ENCODE assay signal across 8 cellular contexts in the genomic region with DNA sequence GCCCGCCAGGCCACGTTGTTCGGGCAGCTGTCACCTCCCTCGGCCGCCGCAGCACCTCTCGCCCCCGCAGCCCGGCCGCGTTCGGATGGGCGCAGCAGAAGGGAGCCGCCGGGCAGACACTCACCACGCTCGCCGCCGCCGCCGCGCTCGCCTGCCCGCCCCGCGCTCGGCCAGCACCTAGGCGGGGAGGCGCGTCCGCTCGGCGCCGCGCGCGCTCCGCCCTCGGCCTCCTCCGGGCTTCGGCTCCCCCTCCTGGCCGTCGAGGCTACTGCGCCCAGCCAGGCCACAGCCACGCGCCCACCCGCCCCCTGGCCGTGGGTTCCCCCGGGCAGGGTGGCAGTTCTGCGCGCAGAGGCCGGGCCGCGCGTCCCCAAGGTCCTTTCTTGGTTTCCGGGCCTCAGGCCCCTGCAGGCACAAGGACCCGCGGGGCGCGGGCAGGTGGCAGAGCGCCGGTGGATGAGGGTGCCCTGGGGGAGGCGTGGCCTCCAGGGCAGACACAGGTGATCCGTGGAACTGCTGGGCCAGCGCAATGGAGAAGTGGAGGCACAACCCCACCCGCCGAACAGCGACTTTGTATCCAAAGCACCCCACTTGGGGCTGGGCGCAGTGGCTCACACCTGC. TPM values are rescaled to one million over a fixed set of nuclear protein-coding genes. Genes with fewer than 3 reads are reported as not detected.
DNase-seq lines count a peak whose midpoint lies in the region; ATAC-seq and TF ChIP-seq lines count a peak whose summit lies in the region.

A gene (minus strand): TSS at position 189 of the 621 bp plus-strand sequence. CDS start 3,275 bp downstream, outside the sequence.

- H3K36me3 Mint-ChIP-seq in naive thymus-derived CD4-positive, alpha-beta T cell = peaks cover 0 to 6% (median 0%) of the 10 kb centered on the region in 5 donors

- BruUV-seq in Panc1 (replicated peaks; lab: Mats Ljungman, UMichigan) = no TSS peak

- ATAC-seq in GM19468 (IDR thresholded peaks at IDR 0.05; ENCODE audit: extremely low read depth, unreplicated experiment) (peak; percentile 30), Panc1 (peak; percentile 71)
- peak; percentile 82 for ATAC-seq in naive thymus-derived CD4-positive, alpha-beta T cell

- H3K27ac Mint-ChIP-seq in naive thymus-derived CD4-positive, alpha-beta T cell = peak within 1 kb of the TSS; percentile 61 to 94 (median 92)

- CTCF ChIA-PET in Panc1 (lab: Charles Lee) = no interaction called here
- CTCF ChIA-PET in naive thymus-derived CD4-positive, alpha-beta T cell (lab: Charles Lee) = interaction anchor here (0.7 kb wide), 1 partner anchor 109 kb away, joined by 5 read pairs; no protein-coding TSS in a partner anchor

- no peaks in the 10 kb centered on the region for H3K9me3 ChIP-seq in Panc1 (ENCODE audit: control insufficient read depth, insufficient read depth, low read depth, low read length)
- H3K9me3 ChIP-seq in naive thymus-derived CD4-positive, alpha-beta T cell (ENCODE audit: control insufficient read depth in 2 of 3, low read length in 3 of 3) = no peaks in the 10 kb centered on the region

- H3K36me3 ChIP-seq in Panc1 (ENCODE audit: control insufficient read depth, insufficient read depth, low read length) = no peaks in the 10 kb centered on the region; the same call in none of the 2 replicates
- H3K36me3 ChIP-seq in naive thymus-derived CD4-positive, alpha-beta T cell (ENCODE audit: control insufficient read depth in 2 of 3, insufficient read depth in 3 of 3, low read length in 3 of 3) = peaks cover 0 to 51% (median 5%) of the 10 kb centered on the region in 3 experiments

- POLR2A ChIA-PET in Panc1 (lab: Charles Lee) = interaction anchor here (0.7 kb wide), 1 partner anchor 8 kb away, joined by 7 read pairs; no protein-coding TSS in a partner anchor
- POLR2A ChIA-PET in naive thymus-derived CD4-positive, alpha-beta T cell (lab: Charles Lee) = interaction anchor here (0.9 to 8.5 kb wide), 7 partner anchors 8 to 222 kb away, joined by 3 to 66 read pairs (median 5); a partner anchor contains a TSS

- H3K27me3 Mint-ChIP-seq in naive thymus-derived CD4-positive, alpha-beta T cell = no peaks in the 10 kb centered on the region

- in situ Hi-C loops in Panc1 (cut with HindIII; ENCODE audit: low pct_unique_long_range_greater_than_20kb, low sequenced_read_pairs) = no loop called here

- peak; percentile 100 for TF ChIP-seq CTCF in Panc1 (IDR thresholded peaks at IDR 0.05)

- H3K9me3 Mint-ChIP-seq in naive thymus-derived CD4-positive, alpha-beta T cell = no peaks in the 10 kb centered on the region

- H3K4me1 ChIP-seq in Panc1 (ENCODE audit: control insufficient read depth, insufficient read depth, low read length) = peaks cover 42% of the 10 kb centered on the region
- peaks cover 14 to 16% of the 10 kb centered on the region in 2 donors for H3K4me1 ChIP-seq in naive thymus-derived CD4-positive, alpha-beta T cell (ENCODE audit: control insufficient read depth in 2 of 2, insufficient read depth in 2 of 2, low read length in 2 of 2)

- intact Hi-C loops in Panc1 (cut with micrococcal nuclease; ENCODE audit: unreplicated experiment) = no loop called here
- intact Hi-C loops in naive thymus-derived CD4-positive, alpha-beta T cell (cut with micrococcal nuclease) = loop anchor here (1.0 to 10.0 kb wide), 8 partner anchors 21 to 591 kb away; a partner anchor contains a TSS

- DNase-seq in COR-L47 (lab: John Stamatoyannopoulos, UW) (peak; percentile 73), HT1080 (ENCODE audit: low read depth) (peak; percentile 59), Panc1 (ENCODE audit: low read depth, low spot score) (no peak), activated T-helper 1 cell treated with Interleukin-2 at 50 U/mL for 16 hours (ENCODE audit: low read depth) (peak; percentile 78), fibroblast of gingiva (ENCODE audit: low read depth) (peak; percentile 61)
- DNase-seq in naive thymus-derived CD4-positive, alpha-beta T cell = peak; percentile 66 to 93 (median 83)
- DNase-seq in stimulated activated naive CD4-positive, alpha-beta T cell treated with Interleukin-2 at 50 U/mL for 16 hours (lab: John Stamatoyannopoulos, UW) = peak; percentile 80

- peak within 1 kb of the TSS; percentile 84 to 99 (median 90) for H3K4me3 Mint-ChIP-seq in naive thymus-derived CD4-positive, alpha-beta T cell

- H3K4me3 ChIP-seq in Panc1 (ENCODE audit: low read depth in 2 of 2, low read length in 2 of 2) = peak within 1 kb of the TSS; percentile 71 to 86
- H3K4me3 ChIP-seq in naive thymus-derived CD4-positive, alpha-beta T cell (ENCODE audit: low read length) = peak within 1 kb of the TSS; percentile 87

- peak within 1 kb of the TSS; percentile 93 for H3K27ac ChIP-seq in Panc1 (ENCODE audit: low read length)
- H3K27ac ChIP-seq in naive thymus-derived CD4-positive, alpha-beta T cell (ENCODE audit: low read depth, low read length) = peak within 1 kb of the TSS; percentile 93

- H3K4me1 Mint-ChIP-seq in naive thymus-derived CD4-positive, alpha-beta T cell = peaks cover 0 to 15% (median 12%) of the 10 kb centered on the region in 7 donors

- no peaks in the 10 kb centered on the region for H3K27me3 ChIP-seq in Panc1 (ENCODE audit: control insufficient read depth, insufficient read depth, low read length)
- H3K27me3 ChIP-seq in naive thymus-derived CD4-positive, alpha-beta T cell (ENCODE audit: control insufficient read depth in 2 of 2, insufficient read depth in 2 of 2, low read length in 2 of 2) = no peaks in the 10 kb centered on the region

RNA-seq across cellular contexts. Expression of the gene that starts here (rescaled TPM):
- total RNA-seq in HT1080 (2014; rRNA removed; shearing (Covaris generic)) = 33.9 and 47.5 TPM in 2 replicates
- polyA plus RNA-seq in HT1080 (2015; cell fraction: cytosol; rRNA removed) = 46.5 and 49.2 TPM in 2 replicates
- polyA plus RNA-seq in HT1080 (2015; cell fraction: nucleus; rRNA removed) = 48.9 and 60.9 TPM in 2 replicates
- total RNA-seq in Panc1 (2021; ENCODE audit: unreplicated experiment) = 119 TPM
- 120 TPM for polyA plus RNA-seq in Panc1 (2012; ENCODE audit: insufficient read length)
- total RNA-seq in naive thymus-derived CD4-positive, alpha-beta T cell = 10 to 100 TPM; 17.4 to 58.4 (median 21.3) TPM
- 10 to 100 TPM in 1 of 2 donors, 1 to 10 TPM in 1; 6.4 to 11.1 TPM for polyA plus RNA-seq in naive thymus-derived CD4-positive, alpha-beta T cell

Comparison
In these comparisons a context has a peak if more than half of its experiments do, and no peak if none do; other contexts are left out.
1. ATAC-seq: peak in every context shown above with its lines; median percentile 82 in naive thymus-derived CD4-positive, alpha-beta T cell; 71 in Panc1; 30 in GM19468.